Comparison of ENCODE assay signal across 10 cellular contexts in the genomic region with DNA sequence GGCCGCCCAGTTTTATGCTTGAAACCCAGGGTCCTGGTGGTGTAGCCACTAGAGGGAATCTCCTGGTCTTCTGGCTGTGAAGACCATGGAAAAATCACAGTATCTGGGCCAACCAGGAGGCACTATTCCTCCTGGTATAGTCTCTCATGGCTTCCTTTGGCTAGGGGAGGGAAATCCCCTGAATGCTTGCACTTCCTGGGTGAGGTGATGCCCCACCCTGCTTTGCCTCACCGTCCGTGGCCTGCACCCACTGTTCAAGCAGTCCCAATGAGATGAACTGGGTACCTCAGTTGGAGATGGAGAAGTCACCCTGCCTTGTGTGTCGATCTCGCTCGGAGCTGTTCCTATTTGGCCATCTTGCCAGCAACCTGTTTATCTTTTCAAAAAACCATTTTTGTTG. TPM values are rescaled to one million over a fixed set of nuclear protein-coding genes. Genes with fewer than 3 reads are reported as not detected.
DNase-seq lines count a peak whose midpoint lies in the region; ATAC-seq and TF ChIP-seq lines count a peak whose summit lies in the region.
"Had no signal": no experiment of that assay in that cellular context is flagged by ENCODE, and none has a peak within 500 bp of the region (broad histone marks: within the 10 kb centered on the region; RNA-seq: fewer than 3 reads in every experiment).

No MANE protein-coding gene starts in this region.

- peaks cover 10% of the 10 kb centered on the region for H3K4me1 Mint-ChIP-seq in activated naive CD8-positive, alpha-beta T cell treated with anti-CD3 and anti-CD28 coated beads, Interleukin-2, amount 10 ng/mL, durations not matched to agents 7 days and 5 days
- H3K4me1 Mint-ChIP-seq in stimulated activated naive CD8-positive, alpha-beta T cell treated with anti-CD3 and anti-CD28 coated beads, Interleukin-15, Interleukin-2, amounts not matched to agents 100 ng/mL and 50 ng/mL, for 24 hours (ENCODE audit: low read depth) = peaks cover 30% of the 10 kb centered on the region

- H3K4me3 Mint-ChIP-seq in activated naive CD8-positive, alpha-beta T cell treated with anti-CD3 and anti-CD28 coated beads, Interleukin-2, amount 10 ng/mL, durations not matched to agents 7 days and 5 days = peak overlapping the region; percentile 45
- H3K4me3 Mint-ChIP-seq in stimulated activated naive CD8-positive, alpha-beta T cell treated with anti-CD3 and anti-CD28 coated beads, Interleukin-15, Interleukin-2, amounts not matched to agents 100 ng/mL and 50 ng/mL, for 24 hours = peak overlapping the region; percentile 47

- H3K9me3 Mint-ChIP-seq in activated naive CD8-positive, alpha-beta T cell treated with anti-CD3 and anti-CD28 coated beads, Interleukin-2, amount 10 ng/mL, durations not matched to agents 7 days and 5 days = peaks cover 29% of the 10 kb centered on the region
- H3K9me3 Mint-ChIP-seq in stimulated activated naive CD8-positive, alpha-beta T cell treated with anti-CD3 and anti-CD28 coated beads, Interleukin-15, Interleukin-2, amounts not matched to agents 100 ng/mL and 50 ng/mL, for 24 hours = peaks cover 10% of the 10 kb centered on the region

- TF ChIP-seq CTCF in GM10266 (IDR thresholded peaks at IDR 0.05; ENCODE audit: control insufficient read depth, insufficient read depth, low read depth, missing control alignments) = no peak

- H3K36me3 Mint-ChIP-seq in activated naive CD8-positive, alpha-beta T cell treated with anti-CD3 and anti-CD28 coated beads, Interleukin-2, amount 10 ng/mL, durations not matched to agents 7 days and 5 days = peaks cover 38% of the 10 kb centered on the region
- H3K36me3 Mint-ChIP-seq in stimulated activated naive CD8-positive, alpha-beta T cell treated with anti-CD3 and anti-CD28 coated beads, Interleukin-15, Interleukin-2, amounts not matched to agents 100 ng/mL and 50 ng/mL, for 24 hours (ENCODE audit: low read depth) = peaks cover 24% of the 10 kb centered on the region

- DNase-seq in stimulated activated CD4-positive, alpha-beta T cell treated with anti-CD3 and anti-CD28 coated beads, Interleukin-15, amount 100 ng/mL, for 24 hours = peak; percentile 48
- no peak for DNase-seq in stimulated activated CD4-positive, alpha-beta T cell treated with anti-CD3 and anti-CD28 coated beads, Interleukin-2, amount 100 ng/mL, for 48 hours
- peak; percentile 38 for DNase-seq in activated CD4-positive, CD25-positive, alpha-beta regulatory T cell treated with anti-CD3 and anti-CD28 coated beads, Interleukin-2, amount 50 U/mL, for 72 hours
- DNase-seq in activated naive CD8-positive, alpha-beta T cell treated with anti-CD3 and anti-CD28 coated beads, Interleukin-2, amount 10 ng/mL, durations not matched to agents 7 days and 5 days = no peak
- no peak for DNase-seq in NCI-H1092 (lab: John Stamatoyannopoulos, UW)
- DNase-seq in NOMO-1 (lab: John Stamatoyannopoulos, UW; ENCODE audit: unreplicated experiment in 2 of 2) = no peak
- DNase-seq in GM10266 (ENCODE audit: extremely low spot score) = no peak
- DNase-seq: lower lobe of right lung, NCI-H2081 treated with DMSO at 0.1 percent for 48 hours had no signal

- ATAC-seq in activated naive CD8-positive, alpha-beta T cell treated with anti-CD3 and anti-CD28 coated beads, Interleukin-2, amount 10 ng/mL, durations not matched to agents 7 days and 5 days (ENCODE audit: low read depth) = peak; percentile 86
- ATAC-seq: lower lobe of right lung had no signal

- peak overlapping the region; percentile 75 for H3K27ac Mint-ChIP-seq in activated naive CD8-positive, alpha-beta T cell treated with anti-CD3 and anti-CD28 coated beads, Interleukin-2, amount 10 ng/mL, durations not matched to agents 7 days and 5 days
- H3K27ac Mint-ChIP-seq in stimulated activated naive CD8-positive, alpha-beta T cell treated with anti-CD3 and anti-CD28 coated beads, Interleukin-15, Interleukin-2, amounts not matched to agents 100 ng/mL and 50 ng/mL, for 24 hours = peak overlapping the region; percentile 79

- H3K27me3 Mint-ChIP-seq in activated naive CD8-positive, alpha-beta T cell treated with anti-CD3 and anti-CD28 coated beads, Interleukin-2, amount 10 ng/mL, durations not matched to agents 7 days and 5 days = no peaks in the 10 kb centered on the region
- H3K27me3 Mint-ChIP-seq in stimulated activated naive CD8-positive, alpha-beta T cell treated with anti-CD3 and anti-CD28 coated beads, Interleukin-15, Interleukin-2, amounts not matched to agents 100 ng/mL and 50 ng/mL, for 24 hours = no peaks in the 10 kb centered on the region

- POLR2A ChIA-PET in activated naive CD8-positive, alpha-beta T cell treated with anti-CD3 and anti-CD28 coated beads, Interleukin-2, amount 10 ng/mL, durations not matched to agents 7 days and 5 days (lab: Charles Lee) = interaction anchor here (0.7 kb wide), 1 partner anchor 279 kb away, joined by 3 read pairs; no protein-coding TSS in a partner anchor

RNA-seq across cellular contexts. Expression of a gene that starts 10.1 kb away (rescaled TPM):
- total RNA-seq in activated naive CD8-positive, alpha-beta T cell treated with anti-CD3 and anti-CD28 coated beads, Interleukin-2, amount 10 ng/mL, durations not matched to agents 7 days and 5 days = 10 to 100 TPM; 25.3 to 26.6 TPM

Comparison
In these comparisons a context has a peak if more than half of its experiments do, and no peak if none do; other contexts are left out.
1. DNase-seq: peak in stimulated activated CD4-positive, alpha-beta T cell treated with anti-CD3 and anti-CD28 coated beads, Interleukin-15, amount 100 ng/mL, for 24 hours (single experiment) and activated CD4-positive, CD25-positive, alpha-beta regulatory T cell treated with anti-CD3 and anti-CD28 coated beads, Interleukin-2, amount 50 U/mL, for 72 hours (single experiment); none in stimulated activated CD4-positive, alpha-beta T cell treated with anti-CD3 and anti-CD28 coated beads, Interleukin-2, amount 100 ng/mL, for 48 hours (0 of 2), activated naive CD8-positive, alpha-beta T cell treated with anti-CD3 and anti-CD28 coated beads, Interleukin-2, amount 10 ng/mL, durations not matched to agents 7 days and 5 days (single experiment), NCI-H1092 (single experiment), NOMO-1 (0 of 2) and GM10266 (single experiment).